Comparison of ENCODE assay signal across 12 cellular contexts in the genomic region with DNA sequence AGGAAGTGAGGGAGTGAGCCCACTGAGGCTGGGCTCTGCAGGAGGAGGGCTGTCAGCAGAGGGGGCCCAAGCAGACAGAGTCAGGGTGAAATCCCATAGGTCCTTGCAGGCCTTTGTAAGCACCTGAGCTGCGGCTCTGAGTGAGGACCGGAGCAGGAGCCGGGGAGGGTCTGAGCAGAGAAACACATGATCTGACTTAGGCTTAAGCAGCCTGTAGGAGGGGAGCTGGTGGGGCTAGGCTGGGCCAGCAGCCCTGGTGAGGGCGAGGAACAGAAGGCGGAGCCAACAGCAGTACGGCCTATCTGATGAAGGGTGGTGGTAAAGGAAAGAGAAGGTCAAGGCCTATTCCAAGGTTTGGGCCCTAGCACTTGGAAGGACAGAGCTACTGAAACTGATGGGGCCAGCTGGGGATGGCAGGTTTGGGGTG. TPM values are rescaled to one million over a fixed set of nuclear protein-coding genes. Genes with fewer than 3 reads are reported as not detected.
DNase-seq lines count a peak whose midpoint lies in the region; ATAC-seq and TF ChIP-seq lines count a peak whose summit lies in the region.
"Had no signal": no experiment of that assay in that cellular context is flagged by ENCODE, and none has a peak within 500 bp of the region (broad histone marks: within the 10 kb centered on the region; RNA-seq: fewer than 3 reads in every experiment).

No MANE protein-coding gene starts in this region.

- peak overlapping the region; percentile 60 to 88 for H3K27ac ChIP-seq in uterus
- H3K27ac ChIP-seq: HL-60 had no signal

- TF ChIP-seq CTCF in natural killer cell (IDR thresholded peaks at IDR 0.05) = no peak
- no peak for TF ChIP-seq CTCF in uterus (IDR thresholded peaks at IDR 0.05)

- no peaks in the 10 kb centered on the region for H3K27me3 Mint-ChIP-seq in natural killer cell treated with Interleukin-12 subunit alpha and Interleukin-12 subunit beta and Interleukin-15 and Interleukin-18, amount 100 ng/mL, for 72 hours
- peaks cover 0 to 3% of the 10 kb centered on the region in 2 donors for H3K27me3 Mint-ChIP-seq in natural killer cell (ENCODE audit: low read depth in 2 of 2)
- H3K27me3 Mint-ChIP-seq in naive thymus-derived CD8-positive, alpha-beta T cell = peaks cover 0 to 2% (median 0%) of the 10 kb centered on the region in 5 donors

- DNase-seq in natural killer cell treated with Interleukin-12 subunit alpha and Interleukin-12 subunit beta and Interleukin-15 and Interleukin-18, amount 100 ng/mL, for 72 hours (ENCODE audit: low spot score) = no peak
- DNase-seq in natural killer cell (no peak), ecto neural progenitor cell (ENCODE audit: low spot score) (peak; percentile 59), uterus (no peak), erythroblast (lab: John Stamatoyannopoulos, UW) (no peak), SHP77 treated with DMSO at 0.1 percent for 48 hours (lab: John Stamatoyannopoulos, UW) (no peak)
- no peak for DNase-seq in naive thymus-derived CD8-positive, alpha-beta T cell
- DNase-seq: activated naive CD4-positive, alpha-beta T cell treated with anti-CD3 and anti-CD28 coated beads, Interleukin-2, amount 50 U/mL, for 16 hours; left colon had no signal

- H3K27me3 ChIP-seq in uterus = no peaks in the 10 kb centered on the region

- ATAC-seq in natural killer cell treated with Interleukin-12 subunit alpha and Interleukin-12 subunit beta and Interleukin-15 and Interleukin-18, amount 100 ng/mL, for 72 hours = no peak
- ATAC-seq in natural killer cell (no peak), GM18873 (IDR thresholded peaks at IDR 0.05; ENCODE audit: low FRiP score, unreplicated experiment) (no peak)
- no peak for ATAC-seq in naive thymus-derived CD8-positive, alpha-beta T cell
- ATAC-seq: HCT116, left colon had no signal

- TF ChIP-seq POLR2A in uterus (IDR thresholded peaks at IDR 0.05) (no peak), erythroblast (IDR thresholded peaks at IDR 0.05; ENCODE audit: low read length) (no peak)

- no peaks in the 10 kb centered on the region for H3K36me3 Mint-ChIP-seq in natural killer cell treated with Interleukin-12 subunit alpha and Interleukin-12 subunit beta and Interleukin-15 and Interleukin-18, amount 100 ng/mL, for 72 hours
- no peaks in the 10 kb centered on the region for H3K36me3 Mint-ChIP-seq in natural killer cell
- peaks cover 0 to 2% (median 0%) of the 10 kb centered on the region in 3 donors for H3K36me3 Mint-ChIP-seq in naive thymus-derived CD8-positive, alpha-beta T cell

- peaks cover 34 to 36% of the 10 kb centered on the region in 2 donors for H3K4me1 Mint-ChIP-seq in natural killer cell treated with Interleukin-12 subunit alpha and Interleukin-12 subunit beta and Interleukin-15 and Interleukin-18, amount 100 ng/mL, for 72 hours (ENCODE audit: low read depth in 2 of 2)
- peaks cover 44 to 62% of the 10 kb centered on the region in 2 donors for H3K4me1 Mint-ChIP-seq in natural killer cell
- H3K4me1 Mint-ChIP-seq in naive thymus-derived CD8-positive, alpha-beta T cell = peaks cover 17 to 35% (median 26%) of the 10 kb centered on the region in 4 donors

- intact Hi-C loops in natural killer cell (cut with micrococcal nuclease) = loop anchor here (10.0 kb wide), 1 partner anchor 865 kb away; no protein-coding TSS in a partner anchor
- intact Hi-C loops in uterus (cut with DNase I; ENCODE audit: low total_unique reads) = loop anchor here (10.0 kb wide), 1 partner anchor 335 kb away; no protein-coding TSS in a partner anchor

- H3K4me3 ChIP-seq in uterus = no peak overlapping the region

- no peaks in the 10 kb centered on the region for H3K9me3 ChIP-seq in uterus

- POLR2A ChIA-PET in naive thymus-derived CD8-positive, alpha-beta T cell (lab: Charles Lee) = interaction anchor here (3.7 kb wide), 1 partner anchor 139 kb away, joined by 11 read pairs; a partner anchor contains a TSS

- no peaks in the 10 kb centered on the region for H3K9me3 Mint-ChIP-seq in natural killer cell treated with Interleukin-12 subunit alpha and Interleukin-12 subunit beta and Interleukin-15 and Interleukin-18, amount 100 ng/mL, for 72 hours
- no peaks in the 10 kb centered on the region for H3K9me3 Mint-ChIP-seq in natural killer cell
- H3K9me3 Mint-ChIP-seq in naive thymus-derived CD8-positive, alpha-beta T cell = peaks cover 0 to 8% (median 0%) of the 10 kb centered on the region in 9 donors

- no peaks in the 10 kb centered on the region for H3K36me3 ChIP-seq in uterus

- H3K4me1 ChIP-seq in uterus = peaks cover 0 to 30% of the 10 kb centered on the region in 2 donors

- no peak overlapping the region for H3K4me3 Mint-ChIP-seq in natural killer cell treated with Interleukin-12 subunit alpha and Interleukin-12 subunit beta and Interleukin-15 and Interleukin-18, amount 100 ng/mL, for 72 hours
- no peak overlapping the region for H3K4me3 Mint-ChIP-seq in natural killer cell
- no peak overlapping the region for H3K4me3 Mint-ChIP-seq in naive thymus-derived CD8-positive, alpha-beta T cell

- H3K27ac Mint-ChIP-seq in natural killer cell treated with Interleukin-12 subunit alpha and Interleukin-12 subunit beta and Interleukin-15 and Interleukin-18, amount 100 ng/mL, for 72 hours = peak overlapping the region; percentile 19 to 24
- peak overlapping the region in 1 of 2 donors; percentile 98 for H3K27ac Mint-ChIP-seq in natural killer cell
- H3K27ac Mint-ChIP-seq in naive thymus-derived CD8-positive, alpha-beta T cell = peak overlapping the region; percentile 58 to 99 (median 75)

RNA-seq across cellular contexts. Expression of a gene that starts 26.9 kb away (rescaled TPM):
- total RNA-seq in natural killer cell treated with Interleukin-12 subunit alpha and Interleukin-12 subunit beta and Interleukin-15 and Interleukin-18, amount 100 ng/mL, for 72 hours = 10 to 100 TPM in 1 of 2 donors, 1 to 10 TPM in 1; 4.9 to 11.1 TPM
- total RNA-seq in natural killer cell (10 to 100 TPM; 49.6 to 52.9 (median 50.0) TPM), uterus (100 to 1,000 TPM in 2 of 4 donors, 10 to 100 TPM in 2; 16.0 to 128 (median 102) TPM)
- 100 to 1,000 TPM; 131 to 133 TPM for total RNA-seq in naive thymus-derived CD8-positive, alpha-beta T cell
- 10 to 100 TPM; 19.1 to 23.1 (median 19.5) TPM for polyA plus RNA-seq in naive thymus-derived CD8-positive, alpha-beta T cell
